Comparison of ENCODE assay signal across 8 cellular contexts in the genomic region with DNA sequence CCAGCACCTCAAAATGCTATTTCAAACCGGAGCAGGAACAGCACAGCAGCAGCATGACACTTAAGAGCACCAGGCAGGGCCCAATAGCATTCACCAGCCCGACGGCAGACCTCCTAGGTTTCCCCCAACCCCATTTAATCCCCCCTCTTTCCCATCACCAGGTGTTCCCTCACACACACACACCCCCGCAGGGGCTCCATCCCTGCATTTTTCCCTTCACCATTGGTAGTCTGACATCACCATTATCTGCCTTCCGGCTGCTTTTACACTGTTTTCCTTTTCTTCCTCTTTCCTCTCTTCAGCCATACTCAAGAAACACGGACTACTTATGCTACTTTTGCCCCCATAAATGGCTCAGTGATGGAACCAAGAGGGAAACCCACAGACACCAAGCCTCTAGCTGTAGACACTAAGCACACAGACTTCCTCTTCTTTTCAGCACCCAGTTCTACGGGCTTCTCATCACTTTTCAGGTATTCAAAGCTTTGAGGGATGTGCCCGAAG.
DNase-seq lines count a peak whose midpoint lies in the region; ATAC-seq and TF ChIP-seq lines count a peak whose summit lies in the region.

No MANE protein-coding gene starts in this region.

- peaks cover 2% of the 10 kb centered on the region for H3K36me3 Mint-ChIP-seq in T-helper 2 cell treated with Interferon-gamma antibody and Interleukin-4, amounts not matched to agents 5 μg/mL and 100 μg/mL, for 36 hours (ENCODE audit: low read depth)
- no peaks in the 10 kb centered on the region for H3K36me3 Mint-ChIP-seq in activated naive CD8-positive, alpha-beta T cell treated with anti-CD3 and anti-CD28 coated beads for 36 hours

- ATAC-seq in thoracic aorta (ENCODE audit: insufficient number of reproducible peaks, low FRiP score, low read depth) (no peak), HG03442 (IDR thresholded peaks at IDR 0.05; ENCODE audit: unreplicated experiment) (no peak), GM18873 (IDR thresholded peaks at IDR 0.05; ENCODE audit: low FRiP score, unreplicated experiment) (no peak)

- H3K9me3 ChIP-seq in thoracic aorta = no peaks in the 10 kb centered on the region

- TF ChIP-seq CTCF in thoracic aorta (IDR thresholded peaks at IDR 0.05) = no peak

- H3K27me3 Mint-ChIP-seq in T-helper 2 cell treated with Interferon-gamma antibody and Interleukin-4, amounts not matched to agents 5 μg/mL and 100 μg/mL, for 36 hours (ENCODE audit: low read depth) = peaks cover 75% of the 10 kb centered on the region
- peaks cover 50% of the 10 kb centered on the region for H3K27me3 Mint-ChIP-seq in activated naive CD8-positive, alpha-beta T cell treated with anti-CD3 and anti-CD28 coated beads for 36 hours

- peak overlapping the region; percentile 83 for H3K4me3 ChIP-seq in thoracic aorta

- H3K4me3 Mint-ChIP-seq in T-helper 2 cell treated with Interferon-gamma antibody and Interleukin-4, amounts not matched to agents 5 μg/mL and 100 μg/mL, for 36 hours = peak overlapping the region; percentile 88
- H3K4me3 Mint-ChIP-seq in activated naive CD8-positive, alpha-beta T cell treated with anti-CD3 and anti-CD28 coated beads for 36 hours = peak overlapping the region; percentile 84

- DNase-seq in T-helper 2 cell treated with Interferon-gamma antibody and Interleukin-4, amounts not matched to agents 5 μg/mL and 100 μg/mL, for 36 hours (ENCODE audit: low spot score) = no peak
- DNase-seq in T-helper 2 cell (no peak), iPS-NIHi7 (ENCODE audit: extremely low spot score) (peak; percentile 45), thoracic aorta (ENCODE audit: low spot score) (no peak), NCI-H1694 (lab: John Stamatoyannopoulos, UW) (no peak)
- DNase-seq in activated naive CD8-positive, alpha-beta T cell treated with anti-CD3 and anti-CD28 coated beads for 36 hours = no peak

- no peak overlapping the region for H3K27ac ChIP-seq in thoracic aorta

- H3K4me1 ChIP-seq in thoracic aorta (ENCODE audit: control insufficient read depth in 1 of 2, low read depth in 2 of 2) = peaks cover 0 to 19% of the 10 kb centered on the region in 2 donors

- no peaks in the 10 kb centered on the region for H3K27me3 ChIP-seq in thoracic aorta (replicated peaks; ENCODE audit: insufficient read depth)

- H3K4me1 Mint-ChIP-seq in T-helper 2 cell treated with Interferon-gamma antibody and Interleukin-4, amounts not matched to agents 5 μg/mL and 100 μg/mL, for 36 hours (ENCODE audit: low read depth) = peaks cover 17% of the 10 kb centered on the region
- peaks cover 13% of the 10 kb centered on the region for H3K4me1 Mint-ChIP-seq in activated naive CD8-positive, alpha-beta T cell treated with anti-CD3 and anti-CD28 coated beads for 36 hours

- no peaks in the 10 kb centered on the region for H3K36me3 ChIP-seq in thoracic aorta

- no peak overlapping the region for H3K27ac Mint-ChIP-seq in T-helper 2 cell treated with Interferon-gamma antibody and Interleukin-4, amounts not matched to agents 5 μg/mL and 100 μg/mL, for 36 hours
- no peak overlapping the region for H3K27ac Mint-ChIP-seq in activated naive CD8-positive, alpha-beta T cell treated with anti-CD3 and anti-CD28 coated beads for 36 hours

- no peaks in the 10 kb centered on the region for H3K9me3 Mint-ChIP-seq in T-helper 2 cell treated with Interferon-gamma antibody and Interleukin-4, amounts not matched to agents 5 μg/mL and 100 μg/mL, for 36 hours
- no peaks in the 10 kb centered on the region for H3K9me3 Mint-ChIP-seq in activated naive CD8-positive, alpha-beta T cell treated with anti-CD3 and anti-CD28 coated beads for 36 hours
